ENCODE assay signal across 17 cellular contexts in the genomic region with DNA sequence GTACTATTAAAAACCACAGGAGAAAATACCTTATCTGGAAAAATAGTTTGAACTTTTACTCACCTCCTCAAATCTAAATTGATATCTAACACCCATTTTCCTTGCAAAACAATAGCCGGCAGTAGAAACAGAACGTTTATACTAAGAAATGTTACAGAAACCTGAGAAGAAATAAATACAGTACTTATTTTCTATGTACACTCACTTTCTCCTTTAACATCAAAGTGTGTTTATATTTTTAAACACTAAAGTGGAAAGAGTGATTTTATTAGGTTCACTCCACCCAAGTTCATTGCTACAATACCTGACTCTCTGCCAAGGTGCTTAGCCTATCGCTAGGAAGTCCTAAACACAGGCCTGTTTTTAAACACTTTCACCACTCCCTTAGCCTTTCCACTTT.
DNase-seq lines count a peak whose midpoint lies in the region; ATAC-seq, FAIRE-seq and TF ChIP-seq lines count a peak whose summit lies in the region.
"Had no signal": no experiment of that assay in that cellular context is flagged by ENCODE, and none has a peak within 500 bp of the region (broad histone marks: within the 10 kb centered on the region; RNA-seq: fewer than 3 reads in every experiment).

No MANE protein-coding gene starts in this region.

- TF ChIP-seq CTCF in LNCaP clone FGC (IDR thresholded peaks at IDR 0.05; ENCODE audit: control insufficient read depth, extremely low read depth, insufficient read depth) (no peak), OCI-LY7 (conservative IDR thresholded peaks at IDR 0.05; ENCODE audit: low read length) (no peak)

- H3K9me3 ChIP-seq in right cardiac atrium (ENCODE audit: control insufficient read depth, low read length) (no peaks in the 10 kb centered on the region), OCI-LY7 (ENCODE audit: low read length) (no peaks in the 10 kb centered on the region)
- no peaks in the 10 kb centered on the region for H3K9me3 ChIP-seq in CD8-positive, alpha-beta memory T cell (ENCODE audit: low read length)

- no peaks in the 10 kb centered on the region for H3K9me2 ChIP-seq in OCI-LY7 (ENCODE audit: insufficient read depth, low read length)

- POLR2A ChIA-PET in OCI-LY7 (lab: Charles Lee): no interaction called here
- POLR2A ChIA-PET in CD8-positive, alpha-beta memory T cell (lab: Charles Lee): no interaction called here

- ATAC-seq in right cardiac atrium (peak; percentile 51 to 80), sciatic nerve (peak; percentile 45), GM18520 (IDR thresholded peaks at IDR 0.05; ENCODE audit: unreplicated experiment) (no peak), GM18519 (IDR thresholded peaks at IDR 0.05; ENCODE audit: low FRiP score, unreplicated experiment) (no peak)
- ATAC-seq: GM23338, K562 had no signal

- 40% methylated on average over 3 of the region's 3 CpGs for WGBS in right cardiac atrium

- no peak overlapping the region for H2AFZ ChIP-seq in OCI-LY7 (ENCODE audit: low read length)
- H2AFZ ChIP-seq: PC-9 had no signal

- intact Hi-C loops in right cardiac atrium (cut with DNase I): loop anchor here in 1 of 4 donors (10.0 kb wide), 1 partner anchor 155 kb away; no protein-coding TSS in a partner anchor
- intact Hi-C loops in sciatic nerve (cut with DNase I): no loop called here
- intact Hi-C loops in OCI-LY7 (cut with micrococcal nuclease; ENCODE audit: unreplicated experiment): no loop called here

- no peak overlapping the region for H3K4me2 ChIP-seq in OCI-LY7 (ENCODE audit: low read length)
- H3K4me2 ChIP-seq: GM23338, PC-9 had no signal

- H3K36me3 Mint-ChIP-seq in CD8-positive, alpha-beta memory T cell: no peaks in the 10 kb centered on the region

- H3K36me3 ChIP-seq in OCI-LY7 (ENCODE audit: insufficient read depth, low read length): no peaks in the 10 kb centered on the region
- H3K36me3 ChIP-seq in CD8-positive, alpha-beta memory T cell (ENCODE audit: insufficient read depth, low read length): no peaks in the 10 kb centered on the region
- H3K36me3 ChIP-seq: MG63 had no signal

- H3K4me3 ChIP-seq in LNCaP clone FGC (ENCODE audit: low read depth, low read length): no peak overlapping the region
- H3K4me3 ChIP-seq in right cardiac atrium (ENCODE audit: low read length): no peak overlapping the region
- H3K4me3 ChIP-seq in OCI-LY7 (ENCODE audit: low read depth, low read length, poor library complexity, severe bottlenecking): no peak overlapping the region
- no peak overlapping the region for H3K4me3 ChIP-seq in CD8-positive, alpha-beta memory T cell (ENCODE audit: low read length)
- H3K4me3 ChIP-seq: GM23338, K562, MG63, PC-9 had no signal

- no peaks in the 10 kb centered on the region for H3K79me2 ChIP-seq in OCI-LY7 (ENCODE audit: insufficient read depth, low read depth, low read length)

- CTCF ChIA-PET in OCI-LY7 (lab: Charles Lee; ENCODE audit: unreplicated experiment): no interaction called here
- CTCF ChIA-PET in CD8-positive, alpha-beta memory T cell (lab: Charles Lee): no interaction called here

- DNase-seq in LNCaP clone FGC (ENCODE audit: low read depth) (peak; percentile 69), right cardiac atrium (no peak), sciatic nerve (ENCODE audit: low spot score) (no peak), OCI-LY7 (ENCODE audit: low spot score) (no peak)
- DNase-seq in CD8-positive, alpha-beta memory T cell: no peak
- DNase-seq: Calu3; CD4-positive, alpha-beta T cell; MG63; NCI-H1105 treated with DMSO at 0.1 percent for 48 hours; NCI-H1694 treated with DMSO at 0.1 percent for 48 hours; NCI-H446 treated with DMSO at 0.1 percent for 48 hours; PC-9 had no signal

- H3K27ac Mint-ChIP-seq in CD8-positive, alpha-beta memory T cell: no peak overlapping the region
- H3K27ac Mint-ChIP-seq: CD4-positive, alpha-beta T cell; GM23338 had no signal

- no TSS peak for BruUV-seq in OCI-LY7 (replicated peaks; lab: Mats Ljungman, UMichigan)

- H3K4me3 Mint-ChIP-seq in CD8-positive, alpha-beta memory T cell: no peak overlapping the region
- H3K4me3 Mint-ChIP-seq: CD4-positive, alpha-beta T cell; GM23338 had no signal

- H3K27ac ChIP-seq in right cardiac atrium (ENCODE audit: low read length) (no peak overlapping the region), OCI-LY7 (ENCODE audit: low read depth, low read length, poor library complexity, severe bottlenecking) (no peak overlapping the region)
- H3K27ac ChIP-seq in CD8-positive, alpha-beta memory T cell (ENCODE audit: low read depth, low read length): no peak overlapping the region
- H3K27ac ChIP-seq: PC-9 had no signal

- H3K4me1 Mint-ChIP-seq in CD8-positive, alpha-beta memory T cell: no peaks in the 10 kb centered on the region

- peaks cover 0 to 13% (median 5%) of the 10 kb centered on the region in 5 donors for H3K9me3 Mint-ChIP-seq in CD8-positive, alpha-beta memory T cell

- H3K4me1 ChIP-seq in right cardiac atrium (ENCODE audit: control insufficient read depth, insufficient read depth, low read length): peaks cover 9% of the 10 kb centered on the region
- H3K4me1 ChIP-seq in OCI-LY7 (ENCODE audit: insufficient read depth, low read length, poor library complexity, severe bottlenecking): no peaks in the 10 kb centered on the region
- H3K4me1 ChIP-seq in CD8-positive, alpha-beta memory T cell (ENCODE audit: insufficient read depth, low read length): no peaks in the 10 kb centered on the region

- H4K20me1 ChIP-seq in OCI-LY7 (ENCODE audit: insufficient read depth, low read length): no peaks in the 10 kb centered on the region

- FAIRE-seq in colon (lab: Jason Lieb, UNC): peak; percentile 68
- FAIRE-seq: K562 had no signal

- no peaks in the 10 kb centered on the region for H3K27me3 ChIP-seq in right cardiac atrium (ENCODE audit: control insufficient read depth, insufficient read depth)
- H3K27me3 ChIP-seq in CD8-positive, alpha-beta memory T cell (ENCODE audit: insufficient read depth, low read length, poor library complexity, severe bottlenecking): no peaks in the 10 kb centered on the region
- H3K27me3 ChIP-seq: MG63 had no signal

- H3K27me3 Mint-ChIP-seq in CD8-positive, alpha-beta memory T cell: peaks cover 1 to 6% of the 10 kb centered on the region in 2 donors

Comparison
In these comparisons a context has a peak if more than half of its experiments do, and no peak if none do; other contexts are left out.
1. ATAC-seq: peak in right cardiac atrium (2 of 2) and sciatic nerve (single experiment); none in GM18520 (single experiment) and GM18519 (single experiment).